In genomic region chr16:5678371-5678770, GRCh38 we compare ENCODE assay signal across 1 cellular context.
TF ChIP-seq lines count a peak whose summit lies in the region.

No MANE protein-coding gene starts in this region.

TF ChIP-seq in GM23338, 12 proteins besides CTCF, POLR2A, EP300 and RAD21 (continued from another document):
- TF ChIP-seq, protein P1, sequence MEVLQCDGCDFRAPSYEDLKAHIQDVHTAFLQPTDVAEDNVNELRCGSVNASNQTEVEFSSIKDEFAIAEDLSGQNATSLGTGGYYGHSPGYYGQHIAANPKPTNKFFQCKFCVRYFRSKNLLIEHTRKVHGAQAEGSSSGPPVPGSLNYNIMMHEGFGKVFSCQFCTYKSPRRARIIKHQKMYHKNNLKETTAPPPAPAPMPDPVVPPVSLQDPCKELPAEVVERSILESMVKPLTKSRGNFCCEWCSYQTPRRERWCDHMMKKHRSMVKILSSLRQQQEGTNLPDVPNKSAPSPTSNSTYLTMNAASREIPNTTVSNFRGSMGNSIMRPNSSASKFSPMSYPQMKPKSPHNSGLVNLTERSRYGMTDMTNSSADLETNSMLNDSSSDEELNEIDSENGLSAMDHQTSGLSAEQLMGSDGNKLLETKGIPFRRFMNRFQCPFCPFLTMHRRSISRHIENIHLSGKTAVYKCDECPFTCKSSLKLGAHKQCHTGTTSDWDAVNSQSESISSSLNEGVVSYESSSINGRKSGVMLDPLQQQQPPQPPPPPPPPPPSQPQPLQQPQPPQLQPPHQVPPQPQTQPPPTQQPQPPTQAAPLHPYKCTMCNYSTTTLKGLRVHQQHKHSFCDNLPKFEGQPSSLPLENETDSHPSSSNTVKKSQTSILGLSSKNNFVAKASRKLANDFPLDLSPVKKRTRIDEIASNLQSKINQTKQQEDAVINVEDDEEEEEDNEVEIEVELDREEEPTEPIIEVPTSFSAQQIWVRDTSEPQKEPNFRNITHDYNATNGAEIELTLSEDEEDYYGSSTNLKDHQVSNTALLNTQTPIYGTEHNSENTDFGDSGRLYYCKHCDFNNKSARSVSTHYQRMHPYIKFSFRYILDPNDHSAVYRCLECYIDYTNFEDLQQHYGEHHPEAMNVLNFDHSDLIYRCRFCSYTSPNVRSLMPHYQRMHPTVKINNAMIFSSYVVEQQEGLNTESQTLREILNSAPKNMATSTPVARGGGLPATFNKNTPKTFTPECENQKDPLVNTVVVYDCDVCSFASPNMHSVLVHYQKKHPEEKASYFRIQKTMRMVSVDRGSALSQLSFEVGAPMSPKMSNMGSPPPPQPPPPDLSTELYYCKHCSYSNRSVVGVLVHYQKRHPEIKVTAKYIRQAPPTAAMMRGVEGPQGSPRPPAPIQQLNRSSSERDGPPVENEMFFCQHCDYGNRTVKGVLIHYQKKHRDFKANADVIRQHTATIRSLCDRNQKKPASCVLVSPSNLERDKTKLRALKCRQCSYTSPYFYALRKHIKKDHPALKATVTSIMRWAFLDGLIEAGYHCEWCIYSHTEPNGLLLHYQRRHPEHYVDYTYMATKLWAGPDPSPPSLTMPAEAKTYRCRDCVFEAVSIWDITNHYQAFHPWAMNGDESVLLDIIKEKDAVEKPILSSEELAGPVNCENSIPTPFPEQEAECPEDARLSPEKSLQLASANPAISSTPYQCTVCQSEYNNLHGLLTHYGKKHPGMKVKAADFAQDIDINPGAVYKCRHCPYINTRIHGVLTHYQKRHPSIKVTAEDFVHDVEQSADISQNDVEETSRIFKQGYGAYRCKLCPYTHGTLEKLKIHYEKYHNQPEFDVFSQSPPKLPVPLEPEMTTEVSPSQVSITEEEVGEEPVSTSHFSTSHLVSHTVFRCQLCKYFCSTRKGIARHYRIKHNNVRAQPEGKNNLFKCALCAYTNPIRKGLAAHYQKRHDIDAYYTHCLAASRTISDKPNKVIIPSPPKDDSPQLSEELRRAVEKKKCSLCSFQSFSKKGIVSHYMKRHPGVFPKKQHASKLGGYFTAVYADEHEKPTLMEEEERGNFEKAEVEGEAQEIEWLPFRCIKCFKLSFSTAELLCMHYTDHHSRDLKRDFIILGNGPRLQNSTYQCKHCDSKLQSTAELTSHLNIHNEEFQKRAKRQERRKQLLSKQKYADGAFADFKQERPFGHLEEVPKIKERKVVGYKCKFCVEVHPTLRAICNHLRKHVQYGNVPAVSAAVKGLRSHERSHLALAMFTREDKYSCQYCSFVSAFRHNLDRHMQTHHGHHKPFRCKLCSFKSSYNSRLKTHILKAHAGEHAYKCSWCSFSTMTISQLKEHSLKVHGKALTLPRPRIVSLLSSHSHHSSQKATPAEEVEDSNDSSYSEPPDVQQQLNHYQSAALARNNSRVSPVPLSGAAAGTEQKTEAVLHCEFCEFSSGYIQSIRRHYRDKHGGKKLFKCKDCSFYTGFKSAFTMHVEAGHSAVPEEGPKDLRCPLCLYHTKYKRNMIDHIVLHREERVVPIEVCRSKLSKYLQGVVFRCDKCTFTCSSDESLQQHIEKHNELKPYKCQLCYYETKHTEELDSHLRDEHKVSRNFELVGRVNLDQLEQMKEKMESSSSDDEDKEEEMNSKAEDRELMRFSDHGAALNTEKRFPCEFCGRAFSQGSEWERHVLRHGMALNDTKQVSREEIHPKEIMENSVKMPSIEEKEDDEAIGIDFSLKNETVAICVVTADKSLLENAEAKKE (CRISPR knock-in tag; IDR thresholded peaks at IDR 0.05), result no peak
- TF ChIP-seq ZNF331 (CRISPR knock-in tag; IDR thresholded peaks at IDR 0.05; ENCODE audit: low read depth), result no peak
